In genomic region chr15:49855917-49856637, GRCh38 we compare ENCODE assay signal across 11 cellular contexts.
A peak's percentile ranks its signal among the peaks of the same experiment; 100 is the strongest.
DNase-seq lines count a peak whose midpoint lies in the region; ATAC-seq and TF ChIP-seq lines count a peak whose summit lies in the region.
"Had no signal": no experiment of that assay in that cellular context is flagged by ENCODE, and none has a peak within 500 bp of the region (broad histone marks: within the 10 kb centered on the region; RNA-seq: fewer than 3 reads in every experiment).

No MANE protein-coding gene starts in this region.

- no peak overlapping the region for H3K27ac Mint-ChIP-seq in CD8-positive, alpha-beta T cell
- H3K27ac Mint-ChIP-seq in stimulated activated memory B cell treated with anti-CD40 and anti-IgM and Interleukin-4, amounts not matched to agents 10 μg/mL and 1 μg/mL and 100 μg/mL, for 72 hours, result no peak overlapping the region

- CTCF ChIA-PET in CD8-positive, alpha-beta T cell (lab: Charles Lee), result no interaction called here

- H3K4me1 Mint-ChIP-seq in CD8-positive, alpha-beta T cell (ENCODE audit: low read depth), result no peaks in the 10 kb centered on the region
- no peaks in the 10 kb centered on the region for H3K4me1 Mint-ChIP-seq in stimulated activated memory B cell treated with anti-CD40 and anti-IgM and Interleukin-4, amounts not matched to agents 10 μg/mL and 1 μg/mL and 100 μg/mL, for 72 hours

- H3K27me3 ChIP-seq in left lung, result no peaks in the 10 kb centered on the region
- H3K27me3 ChIP-seq in thoracic aorta (replicated peaks; ENCODE audit: insufficient read depth), result no peaks in the 10 kb centered on the region
- no peaks in the 10 kb centered on the region for H3K27me3 ChIP-seq in CD8-positive, alpha-beta T cell (ENCODE audit: insufficient read depth, low read length)

- POLR2A ChIA-PET in CD8-positive, alpha-beta T cell (lab: Charles Lee), result no interaction called here

- DNase-seq in HS-27A (ENCODE audit: low read depth), result peak; percentile 56
- DNase-seq in astrocyte of the spinal cord (ENCODE audit: low read depth, low spot score), result peak; percentile 68
- no peak for DNase-seq in left lung
- DNase-seq in thoracic aorta (ENCODE audit: low spot score), result no peak
- DNase-seq in CD8-positive, alpha-beta T cell, result no peak
- DNase-seq in cerebellar cortex (ENCODE audit: low spot score), result no peak
- DNase-seq: activated effector memory CD4-positive, alpha-beta T cell treated with anti-CD3 and anti-CD28 coated beads, Interleukin-2, amount 50 U/mL, for 16 hours; effector CD8-positive, alpha-beta T cell; NCI-H187 had no signal

- peaks cover 5 to 7% of the 10 kb centered on the region in 2 donors for H3K4me1 ChIP-seq in left lung
- H3K4me1 ChIP-seq in thoracic aorta (ENCODE audit: control insufficient read depth in 1 of 2, low read depth in 2 of 2), result peaks cover 5 to 16% of the 10 kb centered on the region in 2 donors
- H3K4me1 ChIP-seq in CD8-positive, alpha-beta T cell (ENCODE audit: insufficient read depth, low read length), result no peaks in the 10 kb centered on the region

- no peaks in the 10 kb centered on the region for H3K36me3 Mint-ChIP-seq in CD8-positive, alpha-beta T cell
- H3K36me3 Mint-ChIP-seq in stimulated activated memory B cell treated with anti-CD40 and anti-IgM and Interleukin-4, amounts not matched to agents 10 μg/mL and 1 μg/mL and 100 μg/mL, for 72 hours, result no peaks in the 10 kb centered on the region

- intact Hi-C loops in left lung (cut with DNase I), result no loop called here
- intact Hi-C loops in CD8-positive, alpha-beta T cell (cut with DNase I, micrococcal nuclease), result no loop called here

- no peaks in the 10 kb centered on the region for H3K27me3 Mint-ChIP-seq in CD8-positive, alpha-beta T cell (ENCODE audit: low read depth)
- no peaks in the 10 kb centered on the region for H3K27me3 Mint-ChIP-seq in stimulated activated memory B cell treated with anti-CD40 and anti-IgM and Interleukin-4, amounts not matched to agents 10 μg/mL and 1 μg/mL and 100 μg/mL, for 72 hours

- H3K27ac ChIP-seq in left lung (peak overlapping the region; percentile 20 to 60), thoracic aorta (peak overlapping the region in 1 of 2 donors; percentile 8)
- H3K27ac ChIP-seq in CD8-positive, alpha-beta T cell (ENCODE audit: low read depth, low read length), result no peak overlapping the region

- TF ChIP-seq CTCF in astrocyte of the spinal cord (IDR thresholded peaks at IDR 0.05; ENCODE audit: low read depth, low read length), result no peak
- TF ChIP-seq CTCF in left lung (IDR thresholded peaks at IDR 0.05), result no peak
- TF ChIP-seq CTCF in thoracic aorta (IDR thresholded peaks at IDR 0.05), result no peak
- no peak for TF ChIP-seq CTCF in CD8-positive, alpha-beta T cell (IDR thresholded peaks at IDR 0.05)

- H3K9me3 ChIP-seq in left lung (no peaks in the 10 kb centered on the region), thoracic aorta (no peaks in the 10 kb centered on the region)
- H3K9me3 ChIP-seq in CD8-positive, alpha-beta T cell (ENCODE audit: low read length), result no peaks in the 10 kb centered on the region

- in situ Hi-C loops in astrocyte of the spinal cord (cut with HindIII; ENCODE audit: low sequenced_read_pairs), result no loop called here

- no peak overlapping the region for H3K4me3 Mint-ChIP-seq in CD8-positive, alpha-beta T cell
- no peak overlapping the region for H3K4me3 Mint-ChIP-seq in stimulated activated memory B cell treated with anti-CD40 and anti-IgM and Interleukin-4, amounts not matched to agents 10 μg/mL and 1 μg/mL and 100 μg/mL, for 72 hours

- H3K9me3 Mint-ChIP-seq in CD8-positive, alpha-beta T cell, result no peaks in the 10 kb centered on the region
- H3K9me3 Mint-ChIP-seq in stimulated activated memory B cell treated with anti-CD40 and anti-IgM and Interleukin-4, amounts not matched to agents 10 μg/mL and 1 μg/mL and 100 μg/mL, for 72 hours, result peaks cover under 1% of the 10 kb centered on the region

- no peak overlapping the region for H3K4me3 ChIP-seq in astrocyte of the spinal cord (ENCODE audit: low read depth, low read length)
- no peak overlapping the region for H3K4me3 ChIP-seq in left lung
- H3K4me3 ChIP-seq in thoracic aorta, result no peak overlapping the region
- H3K4me3 ChIP-seq in CD8-positive, alpha-beta T cell (ENCODE audit: low read depth, low read length), result no peak overlapping the region

- ATAC-seq in left lung, result peak; percentile 80
- ATAC-seq in thoracic aorta (ENCODE audit: insufficient number of reproducible peaks, low FRiP score, low read depth), result peak; percentile 39
- ATAC-seq in CD8-positive, alpha-beta T cell, result no peak
- ATAC-seq in GM18870 (IDR thresholded peaks at IDR 0.05; ENCODE audit: unreplicated experiment), result no peak
- no peak for ATAC-seq in stimulated activated memory B cell treated with anti-CD40 and anti-IgM and Interleukin-4, amounts not matched to agents 10 μg/mL and 1 μg/mL and 100 μg/mL, for 72 hours

- H3K36me3 ChIP-seq in left lung (peaks cover 0 to 9% of the 10 kb centered on the region in 2 donors), thoracic aorta (no peaks in the 10 kb centered on the region)
- no peaks in the 10 kb centered on the region for H3K36me3 ChIP-seq in CD8-positive, alpha-beta T cell (ENCODE audit: insufficient read depth, low read length)

Comparison
In these comparisons a context has a peak if more than half of its experiments do, and no peak if none do; other contexts are left out.
1. DNase-seq: peak in HS-27A (single experiment) and astrocyte of the spinal cord (single experiment); none in left lung (0 of 2), thoracic aorta (single experiment), CD8-positive, alpha-beta T cell (0 of 7) and cerebellar cortex (single experiment).
2. ATAC-seq: peak in left lung (single experiment) and thoracic aorta (single experiment); none in CD8-positive, alpha-beta T cell (single experiment), GM18870 (single experiment) and stimulated activated memory B cell treated with anti-CD40 and anti-IgM and Interleukin-4, amounts not matched to agents 10 μg/mL and 1 μg/mL and 100 μg/mL, for 72 hours (single experiment).